ENCODE assay signal across 8 cellular contexts in genomic region chr13:102597029-102598015, GRCh38. TPM values are rescaled to one million over a fixed set of nuclear protein-coding genes. Genes with fewer than 3 reads are reported as not detected.
A peak's percentile ranks its signal among the peaks of the same experiment; 100 is the strongest.
DNase-seq lines count a peak whose midpoint lies in the region; ATAC-seq, FAIRE-seq and TF ChIP-seq lines count a peak whose summit lies in the region.

No MANE protein-coding gene starts in this region.

- H3K4me3 ChIP-seq in breast epithelium: peak overlapping the region; percentile 90 to 99 (median 98)
- peak overlapping the region; percentile 92 to 99 for H3K4me3 ChIP-seq in kidney (ENCODE audit: low read length in 2 of 2)

- H3K9me3 ChIP-seq in CD4-positive, alpha-beta T cell (ENCODE audit: control insufficient read depth, low read length): no peaks in the 10 kb centered on the region
- no peaks in the 10 kb centered on the region for H3K9me3 ChIP-seq in breast epithelium
- no peaks in the 10 kb centered on the region for H3K9me3 ChIP-seq in kidney (ENCODE audit: control insufficient read depth in 1 of 2, low read length in 2 of 2)

- no peaks in the 10 kb centered on the region for H3K36me3 ChIP-seq in breast epithelium
- H3K36me3 ChIP-seq in kidney (ENCODE audit: control insufficient read depth in 1 of 2, insufficient read depth in 2 of 2, low read length in 2 of 2): no peaks in the 10 kb centered on the region

- H3K4me1 Mint-ChIP-seq in CD4-positive, alpha-beta T cell (ENCODE audit: low read depth): peaks cover 78% of the 10 kb centered on the region

- CTCF ChIA-PET in CD4-positive, alpha-beta T cell (lab: Charles Lee): interaction anchor here (1.5 kb wide), 1 partner anchor 248 kb away, joined by 4 read pairs; the partner anchor contains the start of gene ERCC5

- DNase-seq in CD4-positive, alpha-beta T cell: peak in 5 of 10 experiments; percentile 3 to 16 (median 7)
- DNase-seq in breast epithelium (ENCODE audit: low spot score in 2 of 2) (no peak), kidney (peak; percentile 83), GOT3 (lab: John Stamatoyannopoulos, UW) (no peak)
- DNase-seq in stimulated activated CD4-positive, alpha-beta T cell treated with anti-CD3 and anti-CD28 coated beads, Interleukin-2, amount 100 ng/mL, for 24 hours: peak; percentile 27 to 34

- TF ChIP-seq POLR2A in breast epithelium (IDR thresholded peaks at IDR 0.05): no peak

- H3K27ac Mint-ChIP-seq in CD4-positive, alpha-beta T cell: peak overlapping the region; percentile 100

- peak overlapping the region; percentile 86 to 100 for H3K9ac ChIP-seq in kidney (ENCODE audit: low read length in 2 of 2)

- peaks cover 41% of the 10 kb centered on the region for H3K36me3 Mint-ChIP-seq in CD4-positive, alpha-beta T cell (ENCODE audit: low read depth)

- no peaks in the 10 kb centered on the region for H3K27me3 ChIP-seq in CD4-positive, alpha-beta T cell (ENCODE audit: control insufficient read depth, insufficient read depth, low read length)
- H3K27me3 ChIP-seq in breast epithelium: no peaks in the 10 kb centered on the region

- intact Hi-C loops in CD4-positive, alpha-beta T cell (cut with DNase I, micrococcal nuclease): loop anchor here (2.0 to 5.0 kb wide), 4 partner anchors 25 to 203 kb away; partner anchors contain the start of gene TEX30 (in 2 of the 2)
- intact Hi-C loops in breast epithelium (cut with DNase I; ENCODE audit: low total_unique reads) (loop anchor here (10.0 kb wide), 1 partner anchor 247 kb away; the partner anchor contains the start of gene ERCC5), kidney (cut with DNase I) (no loop called here)

- peak overlapping the region; percentile 98 for H3K27ac ChIP-seq in CD4-positive, alpha-beta T cell (ENCODE audit: low read depth, low read length)
- H3K27ac ChIP-seq in breast epithelium (peak overlapping the region; percentile 98 to 99), kidney (ENCODE audit: low read depth in 2 of 2, low read length in 2 of 2) (peak overlapping the region; percentile 81 to 99)

- no peak for ATAC-seq in CD4-positive, alpha-beta T cell (ENCODE audit: poor library complexity)
- ATAC-seq in GM19328 (IDR thresholded peaks at IDR 0.05; ENCODE audit: unreplicated experiment) (peak; percentile 21), HG03342 (IDR thresholded peaks at IDR 0.05; ENCODE audit: unreplicated experiment) (peak; percentile 14), SK-N-SH treated with all-trans-retinoic acid at 6 μM for 48 hours (peak; percentile 3)

- H3K9me3 Mint-ChIP-seq in CD4-positive, alpha-beta T cell: no peaks in the 10 kb centered on the region

- FAIRE-seq in kidney (lab: Jason Lieb, UNC): no peak

- POLR2A ChIA-PET in CD4-positive, alpha-beta T cell (lab: Charles Lee): interaction anchor here (0.5 to 11.0 kb wide), 29 partner anchors 13 to 1923 kb away, joined by 3 to 575 read pairs (median 5); partner anchors contain the start of genes ERCC5, TEX30 and TMTC4

- peaks cover 0 to 5% of the 10 kb centered on the region in 2 donors for H3K4me1 ChIP-seq in breast epithelium
- H3K4me1 ChIP-seq in kidney (ENCODE audit: control insufficient read depth in 1 of 2, insufficient read depth in 1 of 2, low read depth in 1 of 2, low read length in 2 of 2): peaks cover 5 to 11% of the 10 kb centered on the region in 2 donors

- no peak for TF ChIP-seq CTCF in CD4-positive, alpha-beta T cell (IDR thresholded peaks at IDR 0.05)
- TF ChIP-seq CTCF in breast epithelium (IDR thresholded peaks at IDR 0.05) (no peak), kidney (IDR thresholded peaks at IDR 0.05; ENCODE audit: borderline replicate concordance, extremely low read depth, insufficient read depth) (no peak)

- H3K4me3 Mint-ChIP-seq in CD4-positive, alpha-beta T cell: peak overlapping the region; percentile 97

- H3K27me3 Mint-ChIP-seq in CD4-positive, alpha-beta T cell: no peaks in the 10 kb centered on the region

TF ChIP-seq in SK-N-SH treated with all-trans-retinoic acid at 6 μM for 48 hours, 23 proteins besides CTCF, POLR2A, EP300 and RAD21:
- TF ChIP-seq RARB (CRISPR knock-in tag; IDR thresholded peaks at IDR 0.05) (no peak), SNAI2 (CRISPR knock-in tag; IDR thresholded peaks at IDR 0.05) (no peak), ZFP30 (CRISPR knock-in tag; IDR thresholded peaks at IDR 0.05) (no peak), GLIS3 (CRISPR knock-in tag; IDR thresholded peaks at IDR 0.05) (no peak), OSR1 (CRISPR knock-in tag; IDR thresholded peaks at IDR 0.05) (no peak), ZFP3 (CRISPR knock-in tag; IDR thresholded peaks at IDR 0.05) (no peak), TOX (CRISPR knock-in tag; IDR thresholded peaks at IDR 0.05; ENCODE audit: borderline replicate concordance) (no peak)
- TF ChIP-seq, protein P1, sequence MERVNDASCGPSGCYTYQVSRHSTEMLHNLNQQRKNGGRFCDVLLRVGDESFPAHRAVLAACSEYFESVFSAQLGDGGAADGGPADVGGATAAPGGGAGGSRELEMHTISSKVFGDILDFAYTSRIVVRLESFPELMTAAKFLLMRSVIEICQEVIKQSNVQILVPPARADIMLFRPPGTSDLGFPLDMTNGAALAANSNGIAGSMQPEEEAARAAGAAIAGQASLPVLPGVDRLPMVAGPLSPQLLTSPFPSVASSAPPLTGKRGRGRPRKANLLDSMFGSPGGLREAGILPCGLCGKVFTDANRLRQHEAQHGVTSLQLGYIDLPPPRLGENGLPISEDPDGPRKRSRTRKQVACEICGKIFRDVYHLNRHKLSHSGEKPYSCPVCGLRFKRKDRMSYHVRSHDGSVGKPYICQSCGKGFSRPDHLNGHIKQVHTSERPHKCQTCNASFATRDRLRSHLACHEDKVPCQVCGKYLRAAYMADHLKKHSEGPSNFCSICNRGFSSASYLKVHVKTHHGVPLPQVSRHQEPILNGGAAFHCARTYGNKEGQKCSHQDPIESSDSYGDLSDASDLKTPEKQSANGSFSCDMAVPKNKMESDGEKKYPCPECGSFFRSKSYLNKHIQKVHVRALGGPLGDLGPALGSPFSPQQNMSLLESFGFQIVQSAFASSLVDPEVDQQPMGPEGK (CRISPR knock-in tag; IDR thresholded peaks at IDR 0.05; ENCODE audit: borderline replicate concordance): no peak
- TF ChIP-seq, protein P2, sequence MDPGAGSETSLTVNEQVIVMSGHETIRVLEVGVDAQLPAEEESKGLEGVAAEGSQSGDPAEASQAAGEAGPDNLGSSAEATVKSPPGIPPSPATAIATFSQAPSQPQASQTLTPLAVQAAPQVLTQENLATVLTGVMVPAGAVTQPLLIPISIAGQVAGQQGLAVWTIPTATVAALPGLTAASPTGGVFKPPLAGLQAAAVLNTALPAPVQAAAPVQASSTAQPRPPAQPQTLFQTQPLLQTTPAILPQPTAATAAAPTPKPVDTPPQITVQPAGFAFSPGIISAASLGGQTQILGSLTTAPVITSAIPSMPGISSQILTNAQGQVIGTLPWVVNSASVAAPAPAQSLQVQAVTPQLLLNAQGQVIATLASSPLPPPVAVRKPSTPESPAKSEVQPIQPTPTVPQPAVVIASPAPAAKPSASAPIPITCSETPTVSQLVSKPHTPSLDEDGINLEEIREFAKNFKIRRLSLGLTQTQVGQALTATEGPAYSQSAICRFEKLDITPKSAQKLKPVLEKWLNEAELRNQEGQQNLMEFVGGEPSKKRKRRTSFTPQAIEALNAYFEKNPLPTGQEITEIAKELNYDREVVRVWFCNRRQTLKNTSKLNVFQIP (CRISPR knock-in tag; IDR thresholded peaks at IDR 0.05; ENCODE audit: borderline replicate concordance, low read depth): no peak

RNA-seq across cellular contexts. Expression of gene TPP2, which starts 0.5 kb away (rescaled TPM):
- 100 to 1,000 TPM; 146 to 147 TPM for total RNA-seq in CD4-positive, alpha-beta T cell
- total RNA-seq in breast epithelium (10 to 100 TPM; 50.2 to 62.9 (median 51.8) TPM), kidney (42.2 TPM)
- polyA plus RNA-seq in kidney (ENCODE audit: insufficient read depth, low read depth, low replicate concordance): 14.7 TPM

Comparison
In these comparisons a context has a peak if more than half of its experiments do, and no peak if none do; other contexts are left out.
1. DNase-seq: peak in kidney (single experiment) and stimulated activated CD4-positive, alpha-beta T cell treated with anti-CD3 and anti-CD28 coated beads, Interleukin-2, amount 100 ng/mL, for 24 hours (2 of 2); none in breast epithelium (0 of 2) and GOT3 (single experiment).
2. Peak in every context shown above with its lines, with median percentiles within 50 percentile points of each other: H3K27ac ChIP-seq.